ENCODE assay signal across 1 cellular context in the genomic region with DNA sequence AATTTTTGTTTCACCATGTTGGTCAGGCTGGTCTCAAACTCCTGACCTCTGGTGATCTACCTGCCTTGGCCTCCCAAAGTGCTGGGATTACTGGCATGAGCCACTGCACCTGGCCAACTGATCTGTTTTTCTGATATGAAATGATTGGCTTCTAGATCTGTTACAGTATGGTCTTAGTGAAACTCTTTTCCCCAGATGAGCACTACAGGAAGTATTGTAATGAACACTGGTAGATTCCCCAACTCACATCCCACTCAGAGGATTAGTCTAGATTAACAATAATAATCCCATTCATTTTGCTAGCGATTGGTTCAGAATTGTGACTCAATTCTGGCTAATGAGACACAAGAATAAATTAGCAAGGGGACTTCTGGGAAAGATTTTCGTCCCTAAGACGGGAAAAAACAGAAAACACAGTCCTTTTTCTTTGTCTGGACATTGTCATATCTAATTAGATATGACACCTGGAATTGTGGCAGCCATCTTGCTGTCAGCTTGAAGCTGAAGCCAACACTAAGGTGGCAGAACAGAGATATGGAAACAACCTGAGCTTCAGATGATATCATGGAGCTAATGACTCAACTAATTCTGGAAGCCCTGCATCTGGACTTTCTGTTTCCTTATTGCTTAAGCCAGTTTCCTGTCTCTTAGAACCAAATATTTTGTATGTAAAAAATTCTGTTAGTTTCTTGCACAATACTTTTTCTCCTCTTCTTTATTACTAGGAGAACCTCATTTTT.
A peak's percentile ranks its signal among the peaks of the same experiment; 100 is the strongest.
TF ChIP-seq lines count a peak whose summit lies in the region.

No MANE protein-coding gene starts in this region.

TF ChIP-seq in GM12878, 131 proteins besides CTCF, POLR2A, EP300 and RAD21:
- TF ChIP-seq JUNB (IDR thresholded peaks at IDR 0.05), result 0 out of 2 replicates have a peak, but pooled peaks have one; percentile 9
- TF ChIP-seq, protein P1, sequence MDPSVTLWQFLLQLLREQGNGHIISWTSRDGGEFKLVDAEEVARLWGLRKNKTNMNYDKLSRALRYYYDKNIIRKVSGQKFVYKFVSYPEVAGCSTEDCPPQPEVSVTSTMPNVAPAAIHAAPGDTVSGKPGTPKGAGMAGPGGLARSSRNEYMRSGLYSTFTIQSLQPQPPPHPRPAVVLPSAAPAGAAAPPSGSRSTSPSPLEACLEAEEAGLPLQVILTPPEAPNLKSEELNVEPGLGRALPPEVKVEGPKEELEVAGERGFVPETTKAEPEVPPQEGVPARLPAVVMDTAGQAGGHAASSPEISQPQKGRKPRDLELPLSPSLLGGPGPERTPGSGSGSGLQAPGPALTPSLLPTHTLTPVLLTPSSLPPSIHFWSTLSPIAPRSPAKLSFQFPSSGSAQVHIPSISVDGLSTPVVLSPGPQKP (IDR thresholded peaks at IDR 0.05; ENCODE audit: low read depth, low read length), result no peak
